Comparison of ENCODE assay signal across 8 cellular contexts in the genomic region with DNA sequence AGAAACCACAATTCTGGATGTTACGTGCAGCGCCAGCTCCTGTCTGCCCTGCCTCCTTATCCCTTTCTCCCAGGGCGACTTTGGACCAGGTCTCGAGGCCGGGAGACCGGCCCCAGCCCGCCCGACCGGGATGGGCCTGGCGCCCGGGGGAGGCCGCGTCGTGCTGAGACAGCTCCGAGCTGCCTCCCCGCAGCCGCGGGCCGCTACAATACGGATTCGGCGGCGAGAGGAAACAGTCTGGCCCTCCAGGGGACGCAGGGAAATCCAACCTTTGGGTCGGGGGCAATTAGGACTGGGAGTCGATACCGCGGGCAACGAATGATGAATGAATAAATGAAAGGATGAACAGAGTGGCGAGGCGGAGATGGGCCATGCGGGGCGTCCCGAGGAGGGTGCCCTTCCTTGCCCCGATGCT. TPM values are rescaled to one million over a fixed set of nuclear protein-coding genes. Genes with fewer than 3 reads are reported as not detected.
DNase-seq lines count a peak whose midpoint lies in the region; ATAC-seq and TF ChIP-seq lines count a peak whose summit lies in the region.

No MANE protein-coding gene starts in this region.

- H3K4me3 ChIP-seq in NT2/D1 (ENCODE audit: insufficient read length, low read depth) (peak overlapping the region; percentile 58), fibroblast of mammary gland (ENCODE audit: control insufficient read depth, low read depth, low read length) (peak overlapping the region; percentile 15), neural progenitor cell (peak overlapping the region; percentile 55)

- H3K79me2 ChIP-seq in neural progenitor cell (ENCODE audit: low read depth) = no peaks in the 10 kb centered on the region

- H3K36me3 ChIP-seq in NT2/D1 (ENCODE audit: insufficient read depth, insufficient read length, low read length) (peaks cover 39% of the 10 kb centered on the region), neural progenitor cell (no peaks in the 10 kb centered on the region)

- H3K9me3 Mint-ChIP-seq in neural progenitor cell = no peaks in the 10 kb centered on the region

- no peak for ATAC-seq in GM21717 (IDR thresholded peaks at IDR 0.05; ENCODE audit: unreplicated experiment)
- ATAC-seq in HG03139 (IDR thresholded peaks at IDR 0.05; ENCODE audit: unreplicated experiment) = no peak

- H3K4me1 ChIP-seq in NT2/D1 (ENCODE audit: insufficient read depth, insufficient read length) = peaks cover 9% of the 10 kb centered on the region
- H3K4me1 ChIP-seq in neural progenitor cell = peaks cover 8% of the 10 kb centered on the region

- H4K20me1 ChIP-seq in neural progenitor cell (ENCODE audit: low read depth) = peaks cover 60% of the 10 kb centered on the region

- H3K9ac ChIP-seq in NT2/D1 (ENCODE audit: insufficient read length, low read depth) (peak overlapping the region; percentile 82), neural progenitor cell (no peak overlapping the region)

- H3K27me3 ChIP-seq in NT2/D1 (ENCODE audit: insufficient read depth, insufficient read length) (peaks cover 18% of the 10 kb centered on the region), neural progenitor cell (peaks cover 71% of the 10 kb centered on the region)

- H2AFZ ChIP-seq in neural progenitor cell (replicated peaks) = peak overlapping the region; percentile 84

- H3K36me3 Mint-ChIP-seq in neural progenitor cell = peaks cover 20% of the 10 kb centered on the region

- peaks cover 20% of the 10 kb centered on the region for H3K27me3 Mint-ChIP-seq in neural progenitor cell (ENCODE audit: insufficient read depth, low read depth)

- H3K27ac ChIP-seq in neural progenitor cell = no peak overlapping the region

- H3K27ac Mint-ChIP-seq in neural progenitor cell = no peak overlapping the region

- no peak for TF ChIP-seq CTCF in fibroblast of mammary gland (conservative IDR thresholded peaks at IDR 0.05; ENCODE audit: control insufficient read depth, insufficient read depth, low read depth, low read length)
- TF ChIP-seq CTCF in neural progenitor cell (IDR thresholded peaks at IDR 0.05) = no peak

- peaks cover 53% of the 10 kb centered on the region for H3F3A ChIP-seq in neural progenitor cell (ENCODE audit: low read depth)

- no peaks in the 10 kb centered on the region for H3K9me3 ChIP-seq in NT2/D1 (ENCODE audit: insufficient read depth, low read length)
- H3K9me3 ChIP-seq in neural progenitor cell (ENCODE audit: low read depth) = no peaks in the 10 kb centered on the region

- DNase-seq in AG20443 (ENCODE audit: low spot score) (peak; percentile 37), NT2/D1 (ENCODE audit: low read depth, low spot score) (no peak), fibroblast of mammary gland (ENCODE audit: low read depth) (no peak), neural progenitor cell (ENCODE audit: low spot score) (peak; percentile 49), NCI-H2196 (lab: John Stamatoyannopoulos, UW; ENCODE audit: unreplicated experiment) (no peak)
- no peak for DNase-seq in stimulated activated CD4-positive, alpha-beta T cell treated with anti-CD3 and anti-CD28 coated beads, Interleukin-4, amount 100 ng/mL, for 1 hour

- peaks cover 8% of the 10 kb centered on the region for H3K4me1 Mint-ChIP-seq in neural progenitor cell

- H3K4me2 ChIP-seq in neural progenitor cell = peak overlapping the region; percentile 87

- H3K4me3 Mint-ChIP-seq in neural progenitor cell = peak overlapping the region; percentile 67

RNA-seq across cellular contexts. Expression of a gene that starts 0.5 kb away (rescaled TPM):
- total RNA-seq in neural progenitor cell (ENCODE audit: low replicate concordance) = 0.40 and 0.43 TPM in 2 replicates

RNA-seq across cellular contexts. Expression of a gene that starts 33.9 kb away (rescaled TPM):
- total RNA-seq in neural progenitor cell (ENCODE audit: low replicate concordance) = 1,033 and 1,163 TPM in 2 replicates

Comparison
In these comparisons a context has a peak if more than half of its experiments do, and no peak if none do; other contexts are left out.
1. DNase-seq: peak in AG20443 (single experiment) and neural progenitor cell (single experiment); none in NT2/D1 (single experiment), fibroblast of mammary gland (single experiment), stimulated activated CD4-positive, alpha-beta T cell treated with anti-CD3 and anti-CD28 coated beads, Interleukin-4, amount 100 ng/mL, for 1 hour (single experiment) and NCI-H2196 (single experiment).
2. Peak in every context shown above with its lines, with median percentiles within 50 percentile points of each other: H3K4me3 ChIP-seq.